9 cellular contexts compared by ENCODE assay signal in genomic region chr9:37309136-37309535, GRCh38.
DNase-seq lines count a peak whose midpoint lies in the region; ATAC-seq and TF ChIP-seq lines count a peak whose summit lies in the region.
"Had no signal": no experiment of that assay in that cellular context is flagged by ENCODE, and none has a peak within 500 bp of the region (broad histone marks: within the 10 kb centered on the region; RNA-seq: fewer than 3 reads in every experiment).

No MANE protein-coding gene starts in this region.

- intact Hi-C loops in OCI-LY7 (cut with micrococcal nuclease; ENCODE audit: unreplicated experiment) (loop anchor here (5.0 kb wide), 1 partner anchor 312 kb away; no protein-coding TSS in a partner anchor), lower leg skin (cut with DNase I; ENCODE audit: low total_unique reads) (no loop called here)

- CTCF ChIA-PET in AG04449 (lab: Yijun Ruan, JAX) = interaction anchor here (0.8 kb wide), 1 partner anchor 10 kb away, joined by 3 read pairs; no protein-coding TSS in a partner anchor
- CTCF ChIA-PET in OCI-LY7 (lab: Charles Lee; ENCODE audit: unreplicated experiment) = no interaction called here

- TF ChIP-seq CTCF in AG04449 (IDR thresholded peaks at IDR 0.05; ENCODE audit: insufficient read depth, low read length, missing control alignments) (peak; percentile 11), OCI-LY7 (conservative IDR thresholded peaks at IDR 0.05; ENCODE audit: low read length) (peak; percentile 74), foreskin fibroblast (IDR thresholded peaks at IDR 0.05; ENCODE audit: low read depth, low read length) (peak; percentile 39), lower leg skin (IDR thresholded peaks at IDR 0.05) (no peak)

- TF ChIP-seq POLR2A in lower leg skin (IDR thresholded peaks at IDR 0.05) = no peak

- peaks cover 90% of the 10 kb centered on the region for H3K36me3 ChIP-seq in OCI-LY7 (ENCODE audit: insufficient read depth, low read length)

- peak overlapping the region; percentile 19 for H3K27ac ChIP-seq in OCI-LY7 (ENCODE audit: low read depth, low read length, poor library complexity, severe bottlenecking)
- H3K27ac ChIP-seq: parathyroid adenoma had no signal

- peaks cover 9% of the 10 kb centered on the region; the same call in 1 of the 2 replicates for H3K9me3 ChIP-seq in OCI-LY7 (ENCODE audit: low read length)

- H3K4me3 ChIP-seq in AG04449 (ENCODE audit: low read depth, low read length) = no peak overlapping the region
- H3K4me3 ChIP-seq in OCI-LY7 (ENCODE audit: low read depth, low read length, poor library complexity, severe bottlenecking) = no peak overlapping the region
- H3K4me3 ChIP-seq in foreskin fibroblast (ENCODE audit: low read depth in 1 of 2, low read length in 2 of 2) = no peak overlapping the region
- no peak overlapping the region for H3K4me3 ChIP-seq in lower leg skin (ENCODE audit: low read depth, poor library complexity, severe bottlenecking)

- DNase-seq in AG04449 (ENCODE audit: low read depth, low spot score) (no peak), OCI-LY7 (ENCODE audit: low spot score) (peak; percentile 54), foreskin fibroblast (peak in 1 of 2 donors; percentile 24), putamen (ENCODE audit: low spot score) (no peak), KG1 (lab: John Stamatoyannopoulos, UW) (no peak), lower leg skin (ENCODE audit: low spot score in 2 of 2) (no peak)

- POLR2A ChIA-PET in AG04449 (lab: Yijun Ruan, JAX) (no interaction called here), OCI-LY7 (lab: Charles Lee) (interaction anchor here (0.6 to 5.4 kb wide), 3 partner anchors 15 to 394 kb away, joined by 3 to 28 read pairs (median 3); no protein-coding TSS in a partner anchor)

- 91 to 94% methylated on average over 3 of the region's 3 CpGs for whole genome bisulfite sequencing in lower leg skin, 2 donors

- no peaks in the 10 kb centered on the region for H3K9me2 ChIP-seq in OCI-LY7 (ENCODE audit: insufficient read depth, low read length)

- no peaks in the 10 kb centered on the region for H4K20me1 ChIP-seq in OCI-LY7 (ENCODE audit: insufficient read depth, low read length)

- BruUV-seq in OCI-LY7 (replicated peaks; lab: Mats Ljungman, UMichigan) = no TSS peak

- H3K4me2 ChIP-seq in OCI-LY7 (ENCODE audit: low read length) = no peak overlapping the region

- H2AFZ ChIP-seq in OCI-LY7 (ENCODE audit: low read length) = no peak overlapping the region
- H2AFZ ChIP-seq: parathyroid adenoma had no signal

- peaks cover 21% of the 10 kb centered on the region for H3K79me2 ChIP-seq in OCI-LY7 (ENCODE audit: insufficient read depth, low read depth, low read length)
- H3K79me2 ChIP-seq: parathyroid adenoma had no signal

- ATAC-seq in GM18498 (IDR thresholded peaks at IDR 0.05; ENCODE audit: unreplicated experiment) (peak; percentile 56), HG02970 (IDR thresholded peaks at IDR 0.05; ENCODE audit: low FRiP score, unreplicated experiment) (no peak)

- peaks cover 39% of the 10 kb centered on the region for H3K4me1 ChIP-seq in OCI-LY7 (ENCODE audit: insufficient read depth, low read length, poor library complexity, severe bottlenecking)
- H3K4me1 ChIP-seq: parathyroid adenoma had no signal

Comparison
In these comparisons a context has a peak if more than half of its experiments do, and no peak if none do; other contexts are left out.
1. CTCF ChIP-seq: peak in AG04449 (single experiment), OCI-LY7 (single experiment) and foreskin fibroblast (single experiment); none in lower leg skin (0 of 3).